Comparison of ENCODE assay signal across 8 cellular contexts in genomic region chr17:68511671-68512246, GRCh38. TPM values are rescaled to one million over a fixed set of nuclear protein-coding genes. Genes with fewer than 3 reads are reported as not detected.
DNase-seq lines count a peak whose midpoint lies in the region; ATAC-seq and TF ChIP-seq lines count a peak whose summit lies in the region.

No MANE protein-coding gene starts in this region.

- H3K4me1 Mint-ChIP-seq in IgD-negative memory B cell, result peaks cover 29 to 32% (median 31%) of the 10 kb centered on the region in 3 donors

- H3K9me3 Mint-ChIP-seq in IgD-negative memory B cell, result no peaks in the 10 kb centered on the region

- H3K27me3 ChIP-seq in heart right ventricle (no peaks in the 10 kb centered on the region), uterus (no peaks in the 10 kb centered on the region)

- TF ChIP-seq POLR2A in uterus (IDR thresholded peaks at IDR 0.05), result peak in 1 of 2 donors; percentile 46

- H3K36me3 ChIP-seq in heart right ventricle (peaks cover 0 to 19% (median 4%) of the 10 kb centered on the region in 9 donors), uterus (no peaks in the 10 kb centered on the region)

- no peaks in the 10 kb centered on the region for H3K27me3 Mint-ChIP-seq in IgD-negative memory B cell

- peak overlapping the region; percentile 96 to 100 (median 99) for H3K4me3 Mint-ChIP-seq in IgD-negative memory B cell

- peaks cover 3% of the 10 kb centered on the region for H3K36me3 Mint-ChIP-seq in IgD-negative memory B cell

- peak in 2 of 9 donors; percentile 41 to 45 for TF ChIP-seq CTCF in heart right ventricle (IDR thresholded peaks at IDR 0.05)
- peak in 1 of 4 experiments; percentile 34 for TF ChIP-seq CTCF in uterus (IDR thresholded peaks at IDR 0.05)

- intact Hi-C loops in heart right ventricle (cut with DNase I) (loop anchor here in 9 of 10 donors (1.0 to 5.0 kb wide), 6 partner anchors 39 to 55 kb away; partner anchors contain the start of gene WIPI1 (in 2 of the 9)), posterior vena cava (cut with DNase I) (no loop called here), uterus (cut with DNase I; ENCODE audit: low total_unique reads) (no loop called here)

- H3K27ac ChIP-seq in adipose tissue (ENCODE audit: low read depth, low read length) (peak overlapping the region; percentile 97), heart right ventricle (peak overlapping the region; percentile 94 to 100 (median 99)), uterus (peak overlapping the region; percentile 99)

- peak; percentile 39 for ATAC-seq in GM21576 (IDR thresholded peaks at IDR 0.05; ENCODE audit: unreplicated experiment)
- ATAC-seq in heart right ventricle, result peak; percentile 65 to 91 (median 84)

- peaks cover 5 to 76% (median 49%) of the 10 kb centered on the region in 9 donors for H3K4me1 ChIP-seq in heart right ventricle
- H3K4me1 ChIP-seq in uterus, result peaks cover 0 to 3% of the 10 kb centered on the region in 2 donors

- peak overlapping the region; percentile 98 to 100 (median 99) for H3K27ac Mint-ChIP-seq in IgD-negative memory B cell

- peak overlapping the region; percentile 65 to 90 (median 84) for H3K4me3 ChIP-seq in heart right ventricle
- peak overlapping the region; percentile 64 to 75 for H3K4me3 ChIP-seq in uterus

- H3K9me3 ChIP-seq in heart right ventricle (no peaks in the 10 kb centered on the region), uterus (no peaks in the 10 kb centered on the region)

- DNase-seq in ELR (ENCODE audit: low read depth) (peak; percentile 79), SHP77 treated with DMSO at 0.1 percent for 48 hours (lab: John Stamatoyannopoulos, UW) (peak; percentile 84), heart right ventricle (peak; percentile 81 to 88), posterior vena cava (ENCODE audit: low spot score) (peak; percentile 91), uterus (peak; percentile 88 to 89)

- WGBS in adipose tissue, 3 donors, result 0 to 1% (median 0%) methylated on average over 40 to 49 of the region's 49 CpGs
- 0 to 1% methylated on average over 49 of the region's 49 CpGs for WGBS in heart right ventricle, 2 donors

RNA-seq across cellular contexts. Expression of gene PRKAR1A, which starts 0.5 kb away (rescaled TPM):
- polyA plus RNA-seq in IgD-negative memory B cell (175 TPM), adipose tissue (100 to 1,000 TPM in 2 of 3 donors, 10 to 100 TPM in 1; 35.2 to 157 (median 152) TPM), heart right ventricle (100 to 1,000 TPM; 170 to 489 TPM)
- total RNA-seq in heart right ventricle (1,000 to 10,000 TPM in 5 of 10 donors, 100 to 1,000 TPM in 5; 609 to 1,378 (median 974) TPM), posterior vena cava (100 to 1,000 TPM; 236 to 271 TPM), uterus (100 to 1,000 TPM; 171 to 532 (median 388) TPM)

RNA-seq across cellular contexts. Expression of gene WIPI1, which starts 54.5 kb away (rescaled TPM):
- polyA plus RNA-seq in IgD-negative memory B cell (6.7 TPM), adipose tissue (10 to 100 TPM; 27.7 to 37.7 (median 37.1) TPM), heart right ventricle (10 to 100 TPM; 46.6 to 90.4 TPM)
- total RNA-seq in heart right ventricle (100 to 1,000 TPM in 7 of 10 donors, 10 to 100 TPM in 3; 58.6 to 201 (median 122) TPM), posterior vena cava (10 to 100 TPM; 50.3 to 54.1 TPM), uterus (10 to 100 TPM in 3 of 4 donors, 1 to 10 TPM in 1; 7.9 to 40.7 (median 27.9) TPM)

Comparison
In these comparisons a context has a peak if more than half of its experiments do, and no peak if none do; other contexts are left out.
1. Peak in every context shown above with its lines: DNase-seq, ATAC-seq, H3K4me3 ChIP-seq and H3K27ac ChIP-seq.
2. intact Hi-C loops: an anchor here in heart right ventricle (1.0 to 5.0 kb wide); none called in posterior vena cava and uterus.